ENCODE assay signal across 24 cellular contexts in genomic region chr3:38984731-38985130, GRCh38.
"Had no signal": no experiment of that assay in that cellular context is flagged by ENCODE, and none has a peak within 500 bp of the region (broad histone marks: within the 10 kb centered on the region; RNA-seq: fewer than 3 reads in every experiment).

No MANE protein-coding gene starts in this region.

- H3K27ac Mint-ChIP-seq: memory B cell; mesothelial cell of epicardium; naive B cell; natural killer cell treated with Interleukin-12 subunit alpha and Interleukin-12 subunit beta and Interleukin-15 and Interleukin-18, amount 100 ng/mL, for 72 hours; stimulated activated effector memory CD8-positive, alpha-beta T cell treated with anti-CD3 and anti-CD28 coated beads, Interleukin-12 subunit alpha, Interleukin-12 subunit beta, amount 100 ng/mL, for 72 hours had no signal

- H3K27me3 ChIP-seq: right atrium auricular region, stomach, thyroid gland had no signal

- H3K9me3 Mint-ChIP-seq: memory B cell; mesothelial cell of epicardium; naive B cell; natural killer cell treated with Interleukin-12 subunit alpha and Interleukin-12 subunit beta and Interleukin-15 and Interleukin-18, amount 100 ng/mL, for 72 hours; neural crest cell; stimulated activated effector memory CD8-positive, alpha-beta T cell treated with anti-CD3 and anti-CD28 coated beads, Interleukin-12 subunit alpha, Interleukin-12 subunit beta, amount 100 ng/mL, for 72 hours had no signal

- H3K9me3 ChIP-seq: esophagus squamous epithelium, mucosa of descending colon, neutrophil, prostate gland, right atrium auricular region, stomach, thyroid gland had no signal

- H3K4me1 Mint-ChIP-seq: memory B cell; naive B cell; neural crest cell; stimulated activated effector memory CD8-positive, alpha-beta T cell treated with anti-CD3 and anti-CD28 coated beads, Interleukin-12 subunit alpha, Interleukin-12 subunit beta, amount 100 ng/mL, for 72 hours had no signal

- H3K4me3 Mint-ChIP-seq: memory B cell; mesothelial cell of epicardium; naive B cell; natural killer cell treated with Interleukin-12 subunit alpha and Interleukin-12 subunit beta and Interleukin-15 and Interleukin-18, amount 100 ng/mL, for 72 hours; neural crest cell; stimulated activated effector memory CD8-positive, alpha-beta T cell treated with anti-CD3 and anti-CD28 coated beads, Interleukin-12 subunit alpha, Interleukin-12 subunit beta, amount 100 ng/mL, for 72 hours had no signal

- ATAC-seq: left lobe of liver; mucosa of descending colon; natural killer cell treated with Interleukin-12 subunit alpha and Interleukin-12 subunit beta and Interleukin-15 and Interleukin-18, amount 100 ng/mL, for 72 hours; sciatic nerve; stimulated activated effector memory CD8-positive, alpha-beta T cell treated with anti-CD3 and anti-CD28 coated beads, Interleukin-12 subunit alpha, Interleukin-12 subunit beta, amount 100 ng/mL, for 72 hours had no signal

- DNase-seq: dermis blood vessel endothelial cell; effector memory CD4-positive, alpha-beta T cell; esophagus squamous epithelium; hypothalamus; kidney; mucosa of descending colon; naive B cell; stimulated activated CD4-positive, alpha-beta T cell treated with anti-CD3 and anti-CD28 coated beads, Interleukin-2, amount 100 ng/mL, for 24 hours; stimulated activated CD4-positive, alpha-beta T cell treated with anti-CD3 and anti-CD28 coated beads, Interleukin-4, amount 100 ng/mL, for 24 hours; stimulated activated naive CD4-positive, alpha-beta T cell treated with Interleukin-2 at 50 U/mL for 16 hours; stomach; thyroid gland had no signal

- H3K4me1 ChIP-seq: esophagus squamous epithelium, prostate gland, right atrium auricular region, stomach, thyroid gland had no signal

- H3K4me3 ChIP-seq: coronary artery, esophagus squamous epithelium, lung, mucosa of descending colon, prostate gland, right atrium auricular region, stomach, thyroid gland had no signal

- H3K36me3 Mint-ChIP-seq: memory B cell; mesothelial cell of epicardium; naive B cell; natural killer cell treated with Interleukin-12 subunit alpha and Interleukin-12 subunit beta and Interleukin-15 and Interleukin-18, amount 100 ng/mL, for 72 hours; stimulated activated effector memory CD8-positive, alpha-beta T cell treated with anti-CD3 and anti-CD28 coated beads, Interleukin-12 subunit alpha, Interleukin-12 subunit beta, amount 100 ng/mL, for 72 hours had no signal

- H3K27ac ChIP-seq: coronary artery, esophagus squamous epithelium, neutrophil, prostate gland, right atrium auricular region, stomach, thyroid gland had no signal

- H3K36me3 ChIP-seq: esophagus squamous epithelium, neutrophil, prostate gland, right atrium auricular region, stomach, thyroid gland had no signal
